In the genomic region with DNA sequence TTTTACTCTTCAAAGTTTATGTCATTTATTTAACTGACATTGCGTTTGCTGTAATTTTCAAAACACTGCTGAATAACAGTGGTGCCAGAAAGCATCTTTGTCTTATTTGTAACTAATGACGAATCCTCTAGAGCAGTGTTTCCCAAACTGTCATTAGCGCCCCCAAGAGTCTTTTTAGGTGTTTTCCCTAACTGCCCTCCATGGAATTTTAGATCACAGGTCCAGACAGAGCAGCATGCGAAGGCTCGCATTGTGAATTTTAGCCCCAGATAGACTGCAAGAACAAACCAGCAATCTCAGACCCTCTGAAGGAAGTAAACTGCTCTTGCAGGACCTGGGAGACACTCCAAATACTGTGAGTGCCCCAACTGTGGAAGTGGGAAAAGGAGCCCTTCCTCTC, we compare ENCODE assay signal across 24 cellular contexts. TPM values are rescaled to one million over a fixed set of nuclear protein-coding genes. Genes with fewer than 3 reads are reported as not detected.
DNase-seq lines count a peak whose midpoint lies in the region; ATAC-seq and TF ChIP-seq lines count a peak whose summit lies in the region.
"Had no signal": no experiment of that assay in that cellular context is flagged by ENCODE, and none has a peak within 500 bp of the region (broad histone marks: within the 10 kb centered on the region; RNA-seq: fewer than 3 reads in every experiment).

No MANE protein-coding gene starts in this region.

- no peak for TF ChIP-seq CTCF in CD8-positive, alpha-beta T cell (IDR thresholded peaks at IDR 0.05)
- TF ChIP-seq CTCF in chondrocyte (IDR thresholded peaks at IDR 0.05) (peak; percentile 18), neural progenitor cell (IDR thresholded peaks at IDR 0.05) (peak; percentile 17)

- intact Hi-C loops in CD8-positive, alpha-beta T cell (cut with DNase I, micrococcal nuclease), result no loop called here

- no peaks in the 10 kb centered on the region for H3K27me3 ChIP-seq in CD8-positive, alpha-beta T cell (ENCODE audit: insufficient read depth, low read length)
- H3K27me3 ChIP-seq in HUES64 (ENCODE audit: insufficient read depth, low read length), result no peaks in the 10 kb centered on the region
- no peaks in the 10 kb centered on the region for H3K27me3 ChIP-seq in neural progenitor cell
- H3K27me3 ChIP-seq: dorsolateral prefrontal cortex, heart left ventricle had no signal

- peaks cover 2% of the 10 kb centered on the region for H3K9me3 Mint-ChIP-seq in CD8-positive, alpha-beta T cell
- H3K9me3 Mint-ChIP-seq in chondrocyte (ENCODE audit: low read depth), result peaks cover 3% of the 10 kb centered on the region
- peaks cover 34% of the 10 kb centered on the region for H3K9me3 Mint-ChIP-seq in neural progenitor cell

- CTCF ChIA-PET in CD8-positive, alpha-beta T cell (lab: Charles Lee), result no interaction called here

- H3K27ac ChIP-seq in CD8-positive, alpha-beta T cell (ENCODE audit: low read depth, low read length), result no peak overlapping the region
- H3K27ac ChIP-seq in HUES64 (ENCODE audit: low read depth, low read length) (peak overlapping the region; percentile 93), neural progenitor cell (peak overlapping the region; percentile 47)
- H3K27ac ChIP-seq: dorsolateral prefrontal cortex, left ventricle myocardium inferior, thoracic aorta had no signal

- H3K9ac ChIP-seq in HUES64 (ENCODE audit: low read depth, low read length) (peak overlapping the region; percentile 69), neural progenitor cell (no peak overlapping the region)

- H3K27ac Mint-ChIP-seq in CD8-positive, alpha-beta T cell, result peak overlapping the region; percentile 34
- H3K27ac Mint-ChIP-seq in chondrocyte (ENCODE audit: unreplicated experiment) (peak overlapping the region; percentile 86), neural progenitor cell (peak overlapping the region; percentile 53)

- H3K36me3 Mint-ChIP-seq in CD8-positive, alpha-beta T cell, result peaks cover 30% of the 10 kb centered on the region
- peaks cover 4% of the 10 kb centered on the region for H3K36me3 Mint-ChIP-seq in chondrocyte (ENCODE audit: low read depth)
- H3K36me3 Mint-ChIP-seq in neural progenitor cell, result peaks cover 18% of the 10 kb centered on the region

- peaks cover 67% of the 10 kb centered on the region for H3K4me1 Mint-ChIP-seq in CD8-positive, alpha-beta T cell (ENCODE audit: low read depth)
- H3K4me1 Mint-ChIP-seq in chondrocyte (ENCODE audit: low read depth) (peaks cover 83% of the 10 kb centered on the region), neural progenitor cell (peaks cover 12% of the 10 kb centered on the region)

- no peak for DNase-seq in CD8-positive, alpha-beta T cell
- DNase-seq in chondrocyte (ENCODE audit: low spot score), result no peak
- no peak for DNase-seq in neural progenitor cell (ENCODE audit: low spot score)
- no peak for DNase-seq in NCI-H2196 treated with DMSO at 0.1 percent for 48 hours (lab: John Stamatoyannopoulos, UW; ENCODE audit: unreplicated experiment)
- no peak for DNase-seq in activated CD8-positive, alpha-beta memory T cell treated with anti-CD3 and anti-CD28 coated beads, Interleukin-2, amount 50 U/mL, for 48 hours
- DNase-seq: activated CD4-positive, alpha-beta T cell treated with anti-CD3 and anti-CD28 coated beads, Interleukin-2, amount 50 U/mL, for 4 hours; activated naive CD4-positive, alpha-beta T cell treated with Interleukin-2 at 50 U/mL for 16 hours; activated T-cell treated with anti-CD3 and anti-CD28 coated beads for 4 hours; anterior cingulate cortex; central memory CD4-positive, alpha-beta T cell; DMS153; dorsolateral prefrontal cortex; GF-D8; heart left ventricle; left ventricle myocardium inferior; NCI-H1105; NCI-H2081; NCI-H446; SHP77; T-helper 1 cell had no signal

- H3K36me3 ChIP-seq in CD8-positive, alpha-beta T cell (ENCODE audit: insufficient read depth, low read length), result peaks cover 5% of the 10 kb centered on the region
- 0 out of 2 replicates have a peak, but pooled peaks cover 2% of the 10 kb centered on the region for H3K36me3 ChIP-seq in HUES64 (ENCODE audit: insufficient read depth, low read length)
- H3K36me3 ChIP-seq in neural progenitor cell, result no peaks in the 10 kb centered on the region

- H4K20me1 ChIP-seq in neural progenitor cell (ENCODE audit: low read depth), result no peaks in the 10 kb centered on the region

- peaks cover 7% of the 10 kb centered on the region for H3F3A ChIP-seq in neural progenitor cell (ENCODE audit: low read depth)

- no peak overlapping the region for H3K4me3 ChIP-seq in CD8-positive, alpha-beta T cell (ENCODE audit: low read depth, low read length)
- H3K4me3 ChIP-seq in HUES64 (ENCODE audit: low read length) (no peak overlapping the region), neural progenitor cell (no peak overlapping the region)
- H3K4me3 ChIP-seq: dorsolateral prefrontal cortex, heart left ventricle, left ventricle myocardium inferior, thoracic aorta had no signal

- H3K4me2 ChIP-seq in neural progenitor cell, result no peak overlapping the region

- H3K79me2 ChIP-seq in neural progenitor cell (ENCODE audit: low read depth), result peaks cover 56% of the 10 kb centered on the region

- WGBS in HUES64, result 89% methylated on average over 5 of the region's 5 CpGs

- H3K9me3 ChIP-seq in CD8-positive, alpha-beta T cell (ENCODE audit: low read length), result no peaks in the 10 kb centered on the region
- H3K9me3 ChIP-seq in HUES64 (ENCODE audit: insufficient read depth, low read depth, low read length) (no peaks in the 10 kb centered on the region), neural progenitor cell (ENCODE audit: low read depth) (no peaks in the 10 kb centered on the region)
- H3K9me3 ChIP-seq: thoracic aorta had no signal

- POLR2A ChIA-PET in CD8-positive, alpha-beta T cell (lab: Charles Lee), result no interaction called here

- H3K4me1 ChIP-seq in CD8-positive, alpha-beta T cell (ENCODE audit: insufficient read depth, low read length), result peaks cover 30% of the 10 kb centered on the region
- H3K4me1 ChIP-seq in HUES64 (ENCODE audit: insufficient read depth, low read length) (peaks cover 43% of the 10 kb centered on the region), neural progenitor cell (peaks cover 5% of the 10 kb centered on the region)

- no peaks in the 10 kb centered on the region for H3K27me3 Mint-ChIP-seq in CD8-positive, alpha-beta T cell (ENCODE audit: low read depth)
- H3K27me3 Mint-ChIP-seq in chondrocyte (ENCODE audit: low read depth) (no peaks in the 10 kb centered on the region), neural progenitor cell (ENCODE audit: insufficient read depth, low read depth) (peaks cover 3% of the 10 kb centered on the region)

- no peak overlapping the region for H3K4me3 Mint-ChIP-seq in CD8-positive, alpha-beta T cell
- H3K4me3 Mint-ChIP-seq in chondrocyte (ENCODE audit: unreplicated experiment) (no peak overlapping the region), neural progenitor cell (no peak overlapping the region)

- H2AFZ ChIP-seq in neural progenitor cell (replicated peaks), result no peak overlapping the region

- no peak for ATAC-seq in CD8-positive, alpha-beta T cell
- no peak for ATAC-seq in HG03159 (IDR thresholded peaks at IDR 0.05; ENCODE audit: unreplicated experiment)
- no peak for ATAC-seq in activated CD4-positive, CD25-positive, alpha-beta regulatory T cell treated with anti-CD3 and anti-CD28 coated beads, Interleukin-2, amount 50 U/mL, for 24 hours
- ATAC-seq: heart left ventricle had no signal

RNA-seq across cellular contexts. Expression of a gene that starts 2.3 kb away (rescaled TPM):
- total RNA-seq in CD8-positive, alpha-beta T cell, result 1 to 10 TPM; 2.8 to 4.5 TPM
- polyA plus RNA-seq in HUES64 (2013, experiment 1 of 2), result not detected
- polyA plus RNA-seq in HUES64 (2013, experiment 2 of 2), result 0.32 TPM
- total RNA-seq in chondrocyte (0.70 to 0.97 TPM (median 0.79 TPM) in 3 replicates), neural progenitor cell (ENCODE audit: low replicate concordance) (0.43 TPM in 1 of 2 replicates, not detected in the other)
- total RNA-seq: left ventricle myocardium inferior had no signal

RNA-seq across cellular contexts. Expression of a gene that starts 33.8 kb away (rescaled TPM):
- 10 to 100 TPM; 19.3 to 21.2 TPM for total RNA-seq in CD8-positive, alpha-beta T cell
- 27.5 TPM for polyA plus RNA-seq in HUES64 (2013, experiment 1 of 2)
- polyA plus RNA-seq in HUES64 (2013, experiment 2 of 2), result 31.1 TPM
- total RNA-seq in chondrocyte (27.5 to 32.3 TPM (median 28.0 TPM) in 3 replicates), neural progenitor cell (ENCODE audit: low replicate concordance) (37.3 and 46.5 TPM in 2 replicates)

Comparison
In these comparisons a context has a peak if more than half of its experiments do, and no peak if none do; other contexts are left out.
1. H3K27ac Mint-ChIP-seq: peak in every context shown above with its lines; median percentile 86 in chondrocyte; 53 in neural progenitor cell; 34 in CD8-positive, alpha-beta T cell.